ENCODE assay signal across 8 cellular contexts in genomic region chr1:37513795-37514349, GRCh38. TPM values are rescaled to one million over a fixed set of nuclear protein-coding genes. Genes with fewer than 3 reads are reported as not detected.
DNase-seq lines count a peak whose midpoint lies in the region; ATAC-seq, FAIRE-seq and TF ChIP-seq lines count a peak whose summit lies in the region.

No MANE protein-coding gene starts in this region.

- no peak overlapping the region for H2AFZ ChIP-seq in HepG2 (ENCODE audit: low read length)

- H3K27ac ChIP-seq in VCaP = peak overlapping the region; percentile 92
- peak overlapping the region; percentile 96 for H3K27ac ChIP-seq in HepG2 (ENCODE audit: extremely low read length, insufficient read depth, low read length)

- no peaks in the 10 kb centered on the region for H3K27me3 ChIP-seq in HepG2 (ENCODE audit: control insufficient read depth in 1 of 2, insufficient read depth in 2 of 2, low read length in 2 of 2)

- H3K9ac ChIP-seq in HepG2 (ENCODE audit: insufficient read depth, low read depth, low read length) = peak overlapping the region; percentile 85

- 2% methylated on average over 20 of the region's 26 CpGs for WGBS in HepG2 (ENCODE audit: low lambda C conversion rate)

- no peak for TF ChIP-seq RAD21 in HepG2 (CRISPR knock-in tag; IDR thresholded peaks at IDR 0.05)

- peak overlapping the region; percentile 80 for H3K4me3 ChIP-seq in LNCaP clone FGC (ENCODE audit: low read depth, low read length)
- H3K4me3 ChIP-seq in HepG2 (replicated peaks in 1 of 3; ENCODE audit: insufficient read depth in 1 of 3, low read depth in 2 of 3, low read length in 3 of 3) = peak overlapping the region; percentile 84 to 92 (median 90)

- no TSS peak for BruUV-seq in HepG2 (replicated peaks; lab: Mats Ljungman, UMichigan)

- peak overlapping the region; percentile 94 for H3K4me2 ChIP-seq in HepG2 (ENCODE audit: low read depth, low read length)

- CTCF ChIA-PET in HepG2 (lab: Yijun Ruan, JAX; ENCODE audit: low intra/inter-chr PET ratio, low total read pairs) = no interaction called here

- H3K36me3 ChIP-seq in HepG2 (replicated peaks in 1 of 2; ENCODE audit: control insufficient read depth in 1 of 2, insufficient read depth in 2 of 2, low read length in 2 of 2) = peaks cover 5 to 20% of the 10 kb centered on the region in 2 experiments; a peak in 4 of 5 replicates

- ATAC-seq in GM19351 (IDR thresholded peaks at IDR 0.05; ENCODE audit: unreplicated experiment) = peak; percentile 43
- ATAC-seq in HepG2 = peak; percentile 59

- H3K4me1 ChIP-seq in HepG2 (ENCODE audit: insufficient read depth, low read length) = peaks cover 23% of the 10 kb centered on the region

- H4K20me1 ChIP-seq in HepG2 (ENCODE audit: insufficient read depth, low read length) = peaks cover 9% of the 10 kb centered on the region; the same call in 1 of the 2 replicates

- POLR2A ChIA-PET in HepG2 (lab: Yijun Ruan, JAX) = interaction anchor here (1.1 to 2.8 kb wide), 13 partner anchors 11 to 177 kb away, joined by 3 to 52 read pairs (median 10); partner anchors contain the start of genes GNL2, SNIP1 and ZC3H12A

- H3K79me2 ChIP-seq in HepG2 (ENCODE audit: insufficient read depth, low read length) = peaks cover 20% of the 10 kb centered on the region

- TF ChIP-seq CTCF in LNCaP clone FGC (IDR thresholded peaks at IDR 0.05; ENCODE audit: control insufficient read depth, extremely low read depth, insufficient read depth) (no peak), VCaP (conservative IDR thresholded peaks at IDR 0.05) (no peak), HepG2 (CRISPR knock-in tag; IDR thresholded peaks at IDR 0.05) (no peak), D721Med (IDR thresholded peaks at IDR 0.05; ENCODE audit: insufficient read depth, missing control alignments) (no peak)

- no peak for TF ChIP-seq POLR2A in HepG2 (IDR thresholded peaks at IDR 0.05; ENCODE audit: insufficient read depth in 1 of 2, low read depth in 2 of 2, low read length in 2 of 2)

- DNase-seq in AG08395 (ENCODE audit: low spot score) (peak; percentile 12), LNCaP clone FGC (ENCODE audit: low read depth) (no peak), HepG2 (ENCODE audit: low spot score) (peak; percentile 40), D721Med (ENCODE audit: insufficient read length, low spot score) (no peak)
- peak; percentile 31 for DNase-seq in central memory CD4-positive, alpha-beta T cell
- peak; percentile 60 to 82 for DNase-seq in stimulated activated CD4-positive, alpha-beta T cell treated with anti-CD3 and anti-CD28 coated beads, Interleukin-4, amount 100 ng/mL, for 4 hours

- intact Hi-C loops in HepG2 (cut with micrococcal nuclease; ENCODE audit: unreplicated experiment) = loop anchor here (1.0 kb wide), 1 partner anchor 20 kb away; no protein-coding TSS in a partner anchor

- FAIRE-seq in HepG2 (lab: Jason Lieb, UNC) (no peak), D721Med (lab: Jason Lieb, UNC) (no peak)

- TF ChIP-seq EP300 in HepG2 (IDR thresholded peaks at IDR 0.05; ENCODE audit: low read depth in 2 of 2, low read length in 2 of 2) (no peak), HepG2 (CRISPR knock-in tag; IDR thresholded peaks at IDR 0.05; ENCODE audit: borderline replicate concordance) (no peak)

- in situ Hi-C loops in HepG2 (cut with HindIII; ENCODE audit: extremely low pct_ligation_motif_present, low pct_unique_long_range_greater_than_20kb) = no loop called here

- no peaks in the 10 kb centered on the region for H3K9me3 ChIP-seq in HepG2 (ENCODE audit: low read length)

RNA-seq across cellular contexts. Expression of gene MEAF6, which starts 0.7 kb away (rescaled TPM):
- total RNA-seq in HepG2 (2016; rRNA removed; fragmentation: Illumina TruSeq; extraction: Trizol) = 45.6 and 67.6 TPM in 2 replicates
- total RNA-seq in HepG2 (2016; cell fraction: cytosol; rRNA removed; fragmentation: Illumina TruSeq; extraction: Trizol; ENCODE audit: low read depth) = 19.8 and 20.4 TPM in 2 replicates
- total RNA-seq in HepG2 (2016; cell fraction: insoluble cytoplasmic fraction; rRNA removed; fragmentation: Illumina TruSeq; extraction: Trizol) = 47.7 and 62.7 TPM in 2 replicates
- total RNA-seq in HepG2 (2016; cell fraction: membrane; rRNA removed; fragmentation: Illumina TruSeq; extraction: Trizol) = 37.7 and 38.7 TPM in 2 replicates
- 28.0 and 36.7 TPM in 2 replicates for total RNA-seq in HepG2 (2016; cell fraction: nucleus; rRNA removed; fragmentation: Illumina TruSeq; extraction: Trizol)
- polyA plus RNA-seq in HepG2 (2011; rRNA removed) = 24.6 and 29.5 TPM in 2 replicates
- polyA plus RNA-seq in HepG2 (2011; cell fraction: cytosol; rRNA removed) = 16.3 and 30.1 TPM in 2 replicates
- polyA plus RNA-seq in HepG2 (2011; cell fraction: nucleus; rRNA removed) = 17.5 and 23.0 TPM in 2 replicates
- 26.8 and 30.1 TPM in 2 replicates for polyA plus RNA-seq in HepG2 (2012)
- 19.7 and 22.4 TPM in 2 replicates for polyA plus RNA-seq in HepG2 (2016; cell fraction: cytosol; fragmentation: Illumina TruSeq; extraction: Trizol; ENCODE audit: low read depth)
- polyA plus RNA-seq in HepG2 (2016; cell fraction: insoluble cytoplasmic fraction; fragmentation: Illumina TruSeq; extraction: Trizol; ENCODE audit: low read depth) = 79.9 and 89.9 TPM in 2 replicates
- 34.2 and 35.5 TPM in 2 replicates for polyA plus RNA-seq in HepG2 (2016; cell fraction: membrane; fragmentation: Illumina TruSeq; extraction: Trizol; ENCODE audit: low read depth)
- 43.7 and 52.2 TPM in 2 replicates for polyA plus RNA-seq in HepG2 (2016; cell fraction: nucleus; fragmentation: Illumina TruSeq; extraction: Trizol; ENCODE audit: insufficient read depth, low read depth)
- 5.8 and 11.9 TPM in 2 replicates for polyA minus RNA-seq in HepG2 (2011; rRNA and poly(A)+ RNA removed; ENCODE audit: low replicate concordance)
- 13.2 and 14.9 TPM in 2 replicates for polyA minus RNA-seq in HepG2 (2011; cell fraction: cytosol; rRNA and poly(A)+ RNA removed)
- 37.2 and 43.1 TPM in 2 replicates for polyA minus RNA-seq in HepG2 (2011; cell fraction: nucleus; rRNA and poly(A)+ RNA removed)

RNA-seq across cellular contexts. Expression of gene ZC3H12A, which starts 39.5 kb away (rescaled TPM):
- total RNA-seq in HepG2 (2016; rRNA removed; fragmentation: Illumina TruSeq; extraction: Trizol) = 4.2 and 6.8 TPM in 2 replicates
- total RNA-seq in HepG2 (2016; cell fraction: cytosol; rRNA removed; fragmentation: Illumina TruSeq; extraction: Trizol; ENCODE audit: low read depth) = 1.2 and 1.8 TPM in 2 replicates
- 3.9 and 5.9 TPM in 2 replicates for total RNA-seq in HepG2 (2016; cell fraction: insoluble cytoplasmic fraction; rRNA removed; fragmentation: Illumina TruSeq; extraction: Trizol)
- 2.6 and 3.2 TPM in 2 replicates for total RNA-seq in HepG2 (2016; cell fraction: membrane; rRNA removed; fragmentation: Illumina TruSeq; extraction: Trizol)
- 8.0 and 8.9 TPM in 2 replicates for total RNA-seq in HepG2 (2016; cell fraction: nucleus; rRNA removed; fragmentation: Illumina TruSeq; extraction: Trizol)
- polyA plus RNA-seq in HepG2 (2011; rRNA removed) = 13.3 and 21.1 TPM in 2 replicates
- polyA plus RNA-seq in HepG2 (2011; cell fraction: cytosol; rRNA removed) = 11.9 and 13.7 TPM in 2 replicates
- 45.8 and 63.2 TPM in 2 replicates for polyA plus RNA-seq in HepG2 (2011; cell fraction: nucleus; rRNA removed)
- 3.7 and 6.2 TPM in 2 replicates for polyA plus RNA-seq in HepG2 (2012)
- 0.97 and 1.0 TPM in 2 replicates for polyA plus RNA-seq in HepG2 (2016; cell fraction: cytosol; fragmentation: Illumina TruSeq; extraction: Trizol; ENCODE audit: low read depth)
- polyA plus RNA-seq in HepG2 (2016; cell fraction: insoluble cytoplasmic fraction; fragmentation: Illumina TruSeq; extraction: Trizol; ENCODE audit: low read depth) = 5.6 and 5.9 TPM in 2 replicates
- polyA plus RNA-seq in HepG2 (2016; cell fraction: membrane; fragmentation: Illumina TruSeq; extraction: Trizol; ENCODE audit: low read depth) = 2.2 and 2.6 TPM in 2 replicates
- 17.0 and 18.8 TPM in 2 replicates for polyA plus RNA-seq in HepG2 (2016; cell fraction: nucleus; fragmentation: Illumina TruSeq; extraction: Trizol; ENCODE audit: insufficient read depth, low read depth)
- polyA minus RNA-seq in HepG2 (2011; rRNA and poly(A)+ RNA removed; ENCODE audit: low replicate concordance) = 12.1 and 39.9 TPM in 2 replicates
- polyA minus RNA-seq in HepG2 (2011; cell fraction: cytosol; rRNA and poly(A)+ RNA removed) = 5.1 and 5.8 TPM in 2 replicates
- polyA minus RNA-seq in HepG2 (2011; cell fraction: nucleus; rRNA and poly(A)+ RNA removed) = 8.0 and 14.0 TPM in 2 replicates

RNA-seq across cellular contexts. Expression of gene SNIP1, which starts 40.2 kb away (rescaled TPM):
- 10.9 and 11.2 TPM in 2 replicates for total RNA-seq in HepG2 (2016; rRNA removed; fragmentation: Illumina TruSeq; extraction: Trizol)
- total RNA-seq in HepG2 (2016; cell fraction: cytosol; rRNA removed; fragmentation: Illumina TruSeq; extraction: Trizol; ENCODE audit: low read depth) = 0.71 and 1.1 TPM in 2 replicates
- 9.9 and 10.7 TPM in 2 replicates for total RNA-seq in HepG2 (2016; cell fraction: insoluble cytoplasmic fraction; rRNA removed; fragmentation: Illumina TruSeq; extraction: Trizol)
- 3.6 and 4.2 TPM in 2 replicates for total RNA-seq in HepG2 (2016; cell fraction: membrane; rRNA removed; fragmentation: Illumina TruSeq; extraction: Trizol)
- 11.2 and 16.1 TPM in 2 replicates for total RNA-seq in HepG2 (2016; cell fraction: nucleus; rRNA removed; fragmentation: Illumina TruSeq; extraction: Trizol)
- 5.5 and 6.2 TPM in 2 replicates for polyA plus RNA-seq in HepG2 (2011; rRNA removed)
- 4.2 and 4.9 TPM in 2 replicates for polyA plus RNA-seq in HepG2 (2011; cell fraction: cytosol; rRNA removed)
- 8.6 and 12.5 TPM in 2 replicates for polyA plus RNA-seq in HepG2 (2011; cell fraction: nucleus; rRNA removed)
- 5.8 and 6.5 TPM in 2 replicates for polyA plus RNA-seq in HepG2 (2012)
- 0.38 and 0.57 TPM in 2 replicates for polyA plus RNA-seq in HepG2 (2016; cell fraction: cytosol; fragmentation: Illumina TruSeq; extraction: Trizol; ENCODE audit: low read depth)
- 12.0 and 14.1 TPM in 2 replicates for polyA plus RNA-seq in HepG2 (2016; cell fraction: insoluble cytoplasmic fraction; fragmentation: Illumina TruSeq; extraction: Trizol; ENCODE audit: low read depth)
- 1.2 and 1.6 TPM in 2 replicates for polyA plus RNA-seq in HepG2 (2016; cell fraction: membrane; fragmentation: Illumina TruSeq; extraction: Trizol; ENCODE audit: low read depth)
- 13.5 and 14.6 TPM in 2 replicates for polyA plus RNA-seq in HepG2 (2016; cell fraction: nucleus; fragmentation: Illumina TruSeq; extraction: Trizol; ENCODE audit: insufficient read depth, low read depth)
- 4.4 and 8.2 TPM in 2 replicates for polyA minus RNA-seq in HepG2 (2011; rRNA and poly(A)+ RNA removed; ENCODE audit: low replicate concordance)
- polyA minus RNA-seq in HepG2 (2011; cell fraction: cytosol; rRNA and poly(A)+ RNA removed) = 6.9 and 7.6 TPM in 2 replicates
- 21.8 and 22.1 TPM in 2 replicates for polyA minus RNA-seq in HepG2 (2011; cell fraction: nucleus; rRNA and poly(A)+ RNA removed)

RNA-seq across cellular contexts. Expression of gene DNALI1, which starts 42.9 kb away (rescaled TPM):
- 0.42 and 0.52 TPM in 2 replicates for total RNA-seq in HepG2 (2016; rRNA removed; fragmentation: Illumina TruSeq; extraction: Trizol)
- total RNA-seq in HepG2 (2016; cell fraction: cytosol; rRNA removed; fragmentation: Illumina TruSeq; extraction: Trizol; ENCODE audit: low read depth) = not detected in 2 replicates
- total RNA-seq in HepG2 (2016; cell fraction: insoluble cytoplasmic fraction; rRNA removed; fragmentation: Illumina TruSeq; extraction: Trizol) = 0.24 and 0.62 TPM in 2 replicates
- total RNA-seq in HepG2 (2016; cell fraction: membrane; rRNA removed; fragmentation: Illumina TruSeq; extraction: Trizol) = 0.14 and 0.28 TPM in 2 replicates
- total RNA-seq in HepG2 (2016; cell fraction: nucleus; rRNA removed; fragmentation: Illumina TruSeq; extraction: Trizol) = 0.47 TPM in 1 of 2 replicates, not detected in the other
- 0.70 and 0.93 TPM in 2 replicates for polyA plus RNA-seq in HepG2 (2011; rRNA removed)
- polyA plus RNA-seq in HepG2 (2011; cell fraction: cytosol; rRNA removed) = 0.31 and 0.53 TPM in 2 replicates
- 2.0 and 2.8 TPM in 2 replicates for polyA plus RNA-seq in HepG2 (2011; cell fraction: nucleus; rRNA removed)
- polyA plus RNA-seq in HepG2 (2012) = 1.1 and 2.8 TPM in 2 replicates
- 0.09 and 0.32 TPM in 2 replicates for polyA plus RNA-seq in HepG2 (2016; cell fraction: cytosol; fragmentation: Illumina TruSeq; extraction: Trizol; ENCODE audit: low read depth)
- 0.59 and 0.83 TPM in 2 replicates for polyA plus RNA-seq in HepG2 (2016; cell fraction: insoluble cytoplasmic fraction; fragmentation: Illumina TruSeq; extraction: Trizol; ENCODE audit: low read depth)
- polyA plus RNA-seq in HepG2 (2016; cell fraction: membrane; fragmentation: Illumina TruSeq; extraction: Trizol; ENCODE audit: low read depth) = 0.06 and 0.19 TPM in 2 replicates
- polyA plus RNA-seq in HepG2 (2016; cell fraction: nucleus; fragmentation: Illumina TruSeq; extraction: Trizol; ENCODE audit: insufficient read depth, low read depth) = 0.29 and 0.63 TPM in 2 replicates
- polyA minus RNA-seq in HepG2 (2011; rRNA and poly(A)+ RNA removed; ENCODE audit: low replicate concordance) = 1.0 TPM in 1 of 2 replicates, not detected in the other
- polyA minus RNA-seq in HepG2 (2011; cell fraction: cytosol; rRNA and poly(A)+ RNA removed) = not detected in 2 replicates
- polyA minus RNA-seq in HepG2 (2011; cell fraction: nucleus; rRNA and poly(A)+ RNA removed) = 0.64 and 0.99 TPM in 2 replicates

Comparison
In these comparisons a context has a peak if more than half of its experiments do, and no peak if none do; other contexts are left out.
1. DNase-seq: peak in AG08395 (single experiment), central memory CD4-positive, alpha-beta T cell (single experiment), HepG2 (single experiment) and stimulated activated CD4-positive, alpha-beta T cell treated with anti-CD3 and anti-CD28 coated beads, Interleukin-4, amount 100 ng/mL, for 4 hours (2 of 2); none in LNCaP clone FGC (single experiment) and D721Med (single experiment).